ENCODE assay signal across 13 cellular contexts in the genomic region with DNA sequence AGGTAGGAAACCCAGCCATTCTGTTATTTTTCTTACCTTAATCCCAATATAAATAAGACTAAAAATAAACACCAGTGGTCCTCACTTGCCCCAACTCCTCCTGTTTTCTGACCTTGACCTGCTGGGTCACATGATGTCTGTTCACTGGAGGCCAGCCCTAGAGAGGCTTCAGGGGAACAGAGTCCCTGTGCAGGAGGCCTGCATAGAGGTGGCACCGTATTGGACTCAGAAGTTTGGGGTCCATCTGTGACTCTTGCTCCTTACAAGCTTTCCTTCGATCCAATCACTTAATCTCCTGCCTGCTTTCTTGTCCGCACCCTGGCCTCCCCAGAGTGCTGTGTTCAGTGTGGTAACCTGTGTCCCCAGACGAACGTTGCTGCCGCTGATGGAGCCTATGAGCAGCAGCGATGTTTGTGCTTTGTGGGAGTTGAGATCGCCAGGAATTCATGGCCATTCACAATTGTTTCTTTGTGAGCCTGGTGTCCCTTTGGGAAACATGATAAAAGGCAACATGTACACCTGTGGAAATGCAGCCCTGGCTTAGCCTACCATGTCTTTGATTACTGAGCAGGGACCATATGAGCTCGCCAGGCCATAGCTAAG. TPM values are rescaled to one million over a fixed set of nuclear protein-coding genes. Genes with fewer than 3 reads are reported as not detected.
DNase-seq lines count a peak whose midpoint lies in the region; ATAC-seq and TF ChIP-seq lines count a peak whose summit lies in the region.
"Had no signal": no experiment of that assay in that cellular context is flagged by ENCODE, and none has a peak within 500 bp of the region (broad histone marks: within the 10 kb centered on the region; RNA-seq: fewer than 3 reads in every experiment).

No MANE protein-coding gene starts in this region.

- H3K36me3 Mint-ChIP-seq in memory B cell: no peaks in the 10 kb centered on the region
- H3K36me3 Mint-ChIP-seq: activated naive CD4-positive, alpha-beta T cell treated with anti-CD3 and anti-CD28 coated beads, Interleukin-2, amount 50 U/mL, for 72 hours had no signal

- H4K12ac ChIP-seq in trophoblast cell (ENCODE audit: low read depth, low read length): no peak overlapping the region

- H3K9me3 ChIP-seq in DND-41 (ENCODE audit: insufficient read depth, low read length, severe bottlenecking) (no peaks in the 10 kb centered on the region), OCI-LY3 (ENCODE audit: insufficient read depth, low read length) (no peaks in the 10 kb centered on the region), trophoblast cell (ENCODE audit: insufficient read depth, low read depth, low read length) (no peaks in the 10 kb centered on the region)

- H3K14ac ChIP-seq in trophoblast cell (ENCODE audit: low read length): no peak overlapping the region

- no peak overlapping the region for H3K4me3 ChIP-seq in DND-41 (ENCODE audit: low read depth in 1 of 2, low read length in 2 of 2)
- no peak overlapping the region for H3K4me3 ChIP-seq in OCI-LY3 (ENCODE audit: low read length)
- no peak overlapping the region for H3K4me3 ChIP-seq in trophoblast cell (ENCODE audit: low read depth, low read length)
- H3K4me3 ChIP-seq: GM23338 had no signal

- no peaks in the 10 kb centered on the region for H3K9me3 Mint-ChIP-seq in memory B cell
- H3K9me3 Mint-ChIP-seq: activated naive CD4-positive, alpha-beta T cell treated with anti-CD3 and anti-CD28 coated beads, Interleukin-2, amount 50 U/mL, for 72 hours; GM23338 had no signal

- H2AFZ ChIP-seq in DND-41 (ENCODE audit: low read depth, low read length) (no peak overlapping the region), OCI-LY3 (ENCODE audit: low read depth, low read length) (no peak overlapping the region), trophoblast cell (ENCODE audit: insufficient read depth, low read length, poor library complexity) (no peak overlapping the region)
- H2AFZ ChIP-seq: GM23338 had no signal

- H3K27me3 ChIP-seq in DND-41 (ENCODE audit: insufficient read depth, low read length, poor library complexity) (no peaks in the 10 kb centered on the region), OCI-LY3 (ENCODE audit: low read depth, low read length) (no peaks in the 10 kb centered on the region), trophoblast cell (ENCODE audit: insufficient read depth, low read length) (no peaks in the 10 kb centered on the region)

- TF ChIP-seq CTCF in DND-41 (IDR thresholded peaks at IDR 0.05; ENCODE audit: borderline replicate concordance, extremely low read depth, low read length, poor library complexity, severe bottlenecking): no peak
- TF ChIP-seq CTCF in OCI-LY3 (IDR thresholded peaks at IDR 0.05; ENCODE audit: low read depth, low read length): no peak

- no peak overlapping the region for H4K91ac ChIP-seq in trophoblast cell (ENCODE audit: low read depth, low read length)

- H3K4me2 ChIP-seq in DND-41 (ENCODE audit: insufficient read depth, low read length) (0 out of 2 replicates have a peak overlapping the region, but pooled peaks have one; percentile 67), OCI-LY3 (ENCODE audit: low read length) (peak overlapping the region; percentile 82), trophoblast cell (ENCODE audit: low read length) (no peak overlapping the region)
- H3K4me2 ChIP-seq: GM23338 had no signal

- WGBS in trophoblast cell (ENCODE audit: extremely low coverage, insufficient coverage, insufficient read length): no CpG with 5 or more reads among the region's 9 CpGs

- H2BK120ac ChIP-seq in trophoblast cell (ENCODE audit: insufficient read depth, low read length, poor library complexity): no peak overlapping the region

- no peaks in the 10 kb centered on the region for H3K27me3 Mint-ChIP-seq in memory B cell

- H4K8ac ChIP-seq in trophoblast cell (ENCODE audit: low read depth, low read length): no peak overlapping the region

- no peak overlapping the region for H2BK12ac ChIP-seq in trophoblast cell (ENCODE audit: low read length)

- H4K20me1 ChIP-seq in DND-41 (ENCODE audit: insufficient read depth, low read length) (no peaks in the 10 kb centered on the region), OCI-LY3 (ENCODE audit: insufficient read depth, low read length) (no peaks in the 10 kb centered on the region)

- peaks cover 18% of the 10 kb centered on the region; the same call in 1 of the 2 replicates for H3K36me3 ChIP-seq in DND-41 (ENCODE audit: insufficient read depth, low read length)
- no peaks in the 10 kb centered on the region for H3K36me3 ChIP-seq in OCI-LY3 (replicated peaks; ENCODE audit: low read depth, low read length)
- peaks cover 0 to 6% of the 10 kb centered on the region in 2 experiments for H3K36me3 ChIP-seq in trophoblast cell (ENCODE audit: control insufficient read depth in 1 of 2, insufficient read depth in 2 of 2, low read length in 2 of 2)

- peak overlapping the region; percentile 93 for H3K27ac Mint-ChIP-seq in memory B cell

- ATAC-seq in DND-41 (ENCODE audit: insufficient read depth, low read depth) (no peak), GM19467 (IDR thresholded peaks at IDR 0.05; ENCODE audit: unreplicated experiment) (peak; percentile 12), memory B cell (ENCODE audit: low read depth) (no peak)
- ATAC-seq: GM23338 had no signal

- H3K9ac ChIP-seq in DND-41 (ENCODE audit: low read depth, low read length) (no peak overlapping the region), OCI-LY3 (ENCODE audit: low read length) (peak overlapping the region; percentile 74; the same call in 1 of the 2 replicates), trophoblast cell (ENCODE audit: low read length) (no peak overlapping the region)

- H3K4me1 ChIP-seq in DND-41 (ENCODE audit: insufficient read depth, low read length) (peaks cover 41% of the 10 kb centered on the region), OCI-LY3 (ENCODE audit: low read length) (peaks cover 66% of the 10 kb centered on the region), trophoblast cell (ENCODE audit: control insufficient read depth in 1 of 2, insufficient read depth in 2 of 2, low read length in 2 of 2) (no peaks in the 10 kb centered on the region)

- H3K18ac ChIP-seq in trophoblast cell (ENCODE audit: low read length): no peak overlapping the region

- H3K4me3 Mint-ChIP-seq in memory B cell: no peak overlapping the region
- H3K4me3 Mint-ChIP-seq: GM23338 had no signal

- no peak overlapping the region for H3K23ac ChIP-seq in trophoblast cell (ENCODE audit: low read length)

- peak overlapping the region; percentile 94 for H3K27ac ChIP-seq in DND-41 (ENCODE audit: low read length)
- H3K27ac ChIP-seq in OCI-LY3 (ENCODE audit: low read length): peak overlapping the region; percentile 95
- no peak overlapping the region for H3K27ac ChIP-seq in trophoblast cell (ENCODE audit: low read depth, low read length)

- H2BK5ac ChIP-seq in trophoblast cell (ENCODE audit: low read depth, low read length, poor library complexity): no peak overlapping the region

- DNase-seq in DND-41 (no peak), memory B cell (ENCODE audit: low spot score in 2 of 2) (no peak), NCI-H2171 treated with DMSO at 0.1 percent for 48 hours (lab: John Stamatoyannopoulos, UW) (no peak), islet precursor cell (no peak), NCI-H1694 treated with DMSO at 0.1 percent for 48 hours (lab: John Stamatoyannopoulos, UW) (no peak), trophoblast cell (no peak)
- DNase-seq: Calu3, mesendoderm, NCI-H1436 treated with DMSO at 0.1 percent for 48 hours had no signal

- no peaks in the 10 kb centered on the region for H3K79me1 ChIP-seq in trophoblast cell (ENCODE audit: low read length)

- H3K4ac ChIP-seq in trophoblast cell (ENCODE audit: low read depth, low read length): no peak overlapping the region

- H3K79me2 ChIP-seq in DND-41 (ENCODE audit: insufficient read depth, low read length) (peaks cover 53% of the 10 kb centered on the region), OCI-LY3 (ENCODE audit: low read length) (peaks cover 31% of the 10 kb centered on the region), trophoblast cell (ENCODE audit: control insufficient read depth, insufficient read depth, low read length, poor library complexity) (no peaks in the 10 kb centered on the region)

- H2AK5ac ChIP-seq in trophoblast cell (ENCODE audit: low read length): no peak overlapping the region

- H3K4me1 Mint-ChIP-seq in memory B cell: peaks cover 42% of the 10 kb centered on the region

RNA-seq across cellular contexts. Expression of a gene that starts 4.7 kb away (rescaled TPM):
- not detected in 2 replicates for polyA plus RNA-seq in trophoblast cell (2013)

RNA-seq across cellular contexts. Expression of a gene that starts 16.1 kb away (rescaled TPM):
- 0.03 and 0.04 TPM in 2 replicates for polyA plus RNA-seq in trophoblast cell (2013)

RNA-seq across cellular contexts. Expression of a gene that starts 48.3 kb away (rescaled TPM):
- polyA plus RNA-seq in trophoblast cell (2013): 75.9 and 83.4 TPM in 2 replicates
